8 cellular contexts compared by ENCODE assay signal in genomic region chr16:85490971-85491771, GRCh38.
DNase-seq lines count a peak whose midpoint lies in the region; ATAC-seq and TF ChIP-seq lines count a peak whose summit lies in the region.

No MANE protein-coding gene starts in this region.

- H3K4me1 ChIP-seq in body of pancreas (peaks cover 29% of the 10 kb centered on the region), neutrophil (ENCODE audit: control insufficient read depth in 1 of 2, insufficient read depth in 1 of 2, low read depth in 1 of 2, low read length in 1 of 2) (peaks cover 0 to 4% of the 10 kb centered on the region in 2 experiments), ovary (ENCODE audit: insufficient read depth) (peaks cover 13% of the 10 kb centered on the region)

- ATAC-seq in body of pancreas (peak; percentile 30), GM18867 (IDR thresholded peaks at IDR 0.05; ENCODE audit: unreplicated experiment) (no peak)

- H3K9me3 ChIP-seq in body of pancreas (no peaks in the 10 kb centered on the region), neutrophil (no peaks in the 10 kb centered on the region), ovary (no peaks in the 10 kb centered on the region)

- peak; percentile 99 for TF ChIP-seq CTCF in GM12874 (IDR thresholded peaks at IDR 0.05; ENCODE audit: insufficient read depth, low read depth, low read length)
- peak; percentile 59 to 85 (median 72) for TF ChIP-seq CTCF in body of pancreas (IDR thresholded peaks at IDR 0.05)
- TF ChIP-seq CTCF in neutrophil (IDR thresholded peaks at IDR 0.05), result peak; percentile 45
- TF ChIP-seq CTCF in ovary (IDR thresholded peaks at IDR 0.05), result no peak

- H3K4me3 ChIP-seq in body of pancreas (no peak overlapping the region), neutrophil (ENCODE audit: low read depth in 1 of 2, low read length in 1 of 2) (no peak overlapping the region), ovary (no peak overlapping the region)

- WGBS in body of pancreas, 2 donors, result 57 to 62% methylated on average over 15 to 19 of the region's 21 CpGs
- WGBS in ovary, 3 donors, result 83 to 86% (median 84%) methylated on average over 21 of the region's 21 CpGs

- intact Hi-C loops in body of pancreas (cut with DNase I), result no loop called here
- intact Hi-C loops in ovary (cut with DNase I), result loop anchor here in 1 of 4 donors (5.0 kb wide), 1 partner anchor 74 kb away; no protein-coding TSS in a partner anchor

- H3K36me3 ChIP-seq in body of pancreas (replicated peaks in 1 of 2; ENCODE audit: insufficient read depth in 1 of 2, low read depth in 2 of 2) (no peaks in the 10 kb centered on the region), neutrophil (no peaks in the 10 kb centered on the region), ovary (no peaks in the 10 kb centered on the region)

- no peak for TF ChIP-seq EP300 in ovary (IDR thresholded peaks at IDR 0.05)

- TF ChIP-seq POLR2A in body of pancreas (IDR thresholded peaks at IDR 0.05) (no peak), ovary (IDR thresholded peaks at IDR 0.05) (no peak)

- H3K27ac ChIP-seq in body of pancreas (peak overlapping the region; percentile 80 to 96 (median 85)), neutrophil (no peak overlapping the region), ovary (no peak overlapping the region)

- H3K27me3 ChIP-seq in body of pancreas (no peaks in the 10 kb centered on the region), neutrophil (no peaks in the 10 kb centered on the region), ovary (no peaks in the 10 kb centered on the region)

- DNase-seq in RPMI8226 (peak; percentile 50), body of pancreas (peak; percentile 49 to 74 (median 64)), ovary (no peak), NCI-H345 treated with DMSO at 0.1 percent for 48 hours (lab: John Stamatoyannopoulos, UW; ENCODE audit: unreplicated experiment) (no peak), AG08396 (ENCODE audit: low spot score) (no peak)

Comparison
In these comparisons a context has a peak if more than half of its experiments do, and no peak if none do; other contexts are left out.
1. CTCF ChIP-seq: peak in GM12874 (single experiment), body of pancreas (7 of 7) and neutrophil (single experiment); none in ovary (0 of 3).
2. DNase-seq: peak in RPMI8226 (single experiment) and body of pancreas (4 of 4); none in ovary (0 of 5), NCI-H345 treated with DMSO at 0.1 percent for 48 hours (single experiment) and AG08396 (single experiment).
3. H3K27ac ChIP-seq: peak in body of pancreas (4 of 4); none in neutrophil (single experiment) and ovary (0 of 2).